27 cellular contexts compared by ENCODE assay signal in genomic region chr5:74390306-74390637, GRCh38.
"Had no signal": no experiment of that assay in that cellular context is flagged by ENCODE, and none has a peak within 500 bp of the region (broad histone marks: within the 10 kb centered on the region; RNA-seq: fewer than 3 reads in every experiment).

No MANE protein-coding gene starts in this region.

- DNase-seq: activated CD4-positive, alpha-beta memory T cell treated with anti-CD3 and anti-CD28 coated beads for 36 hours; activated CD4-positive, alpha-beta T cell treated with anti-CD3 and anti-CD28 coated beads for 36 hours; activated CD4-positive, alpha-beta T cell treated with anti-CD3 and anti-CD28 coated beads, Interleukin-2, amount 10 ng/mL, durations not matched to agents 24 days and 14 days; activated CD4-positive, CD25-positive, alpha-beta regulatory T cell; activated CD4-positive, CD25-positive, alpha-beta regulatory T cell treated with anti-CD3 and anti-CD28 coated beads, Interleukin-2, amount 50 U/mL, for 72 hours; activated CD8-positive, alpha-beta memory T cell treated with anti-CD3 and anti-CD28 coated beads, Interleukin-2, amount 50 U/mL, for 48 hours; activated CD8-positive, alpha-beta T cell treated with anti-CD3 and anti-CD28 coated beads, Interleukin-2, amount 10 ng/mL, durations not matched to agents 7 days and 5 days; activated gamma-delta T cell; activated naive CD4-positive, alpha-beta T cell; activated naive CD4-positive, alpha-beta T cell treated with anti-CD3 and anti-CD28 coated beads, Interleukin-2, amount 10 ng/mL, durations not matched to agents 7 days and 5 days; activated naive CD8-positive, alpha-beta T cell treated with anti-CD3 and anti-CD28 coated beads, Interleukin-2, amount 10 ng/mL, durations not matched to agents 7 days and 5 days; activated T-cell treated with anti-CD3 and anti-CD28 coated beads for 4 hours; activated T-cell treated with anti-CD3 and anti-CD28 coated beads, Interleukin-2, amount 50 U/mL, for 24 hours; activated T-cell treated with anti-CD3 and anti-CD28 coated beads, Interleukin-2, amount 50 U/mL, for 72 hours; dorsolateral prefrontal cortex; effector memory CD4-positive, alpha-beta T cell; endodermal cell; erythroblast; foreskin melanocyte; T-helper 1 cell; T-helper 17 cell; T1000 had no signal

- H3K27ac ChIP-seq: ascending aorta, coronary artery, esophagus muscularis mucosa, gastroesophageal sphincter had no signal

- H3K36me3 ChIP-seq: ascending aorta, esophagus muscularis mucosa, gastroesophageal sphincter had no signal

- H3K27me3 ChIP-seq: ascending aorta, dorsolateral prefrontal cortex, esophagus muscularis mucosa, gastroesophageal sphincter had no signal

- H3K9me3 ChIP-seq: ascending aorta, esophagus muscularis mucosa, gastroesophageal sphincter had no signal

- ATAC-seq: activated CD4-positive, alpha-beta T cell treated with anti-CD3 and anti-CD28 coated beads for 36 hours; activated CD8-positive, alpha-beta T cell treated with anti-CD3 and anti-CD28 coated beads, Interleukin-2, amount 10 ng/mL, durations not matched to agents 7 days and 5 days; activated naive CD4-positive, alpha-beta T cell treated with anti-CD3 and anti-CD28 coated beads, Interleukin-2, amount 50 U/mL, for 72 hours; activated T-cell treated with anti-CD3 and anti-CD28 coated beads, Interleukin-2, amount 50 U/mL, for 72 hours; gastroesophageal sphincter; T-helper 17 cell had no signal

- H3K4me1 ChIP-seq: ascending aorta, esophagus muscularis mucosa had no signal

- H3K4me3 ChIP-seq: ascending aorta, coronary artery, dorsolateral prefrontal cortex, esophagus muscularis mucosa, gastroesophageal sphincter had no signal
